Comparison of ENCODE assay signal across 25 cellular contexts in the genomic region with DNA sequence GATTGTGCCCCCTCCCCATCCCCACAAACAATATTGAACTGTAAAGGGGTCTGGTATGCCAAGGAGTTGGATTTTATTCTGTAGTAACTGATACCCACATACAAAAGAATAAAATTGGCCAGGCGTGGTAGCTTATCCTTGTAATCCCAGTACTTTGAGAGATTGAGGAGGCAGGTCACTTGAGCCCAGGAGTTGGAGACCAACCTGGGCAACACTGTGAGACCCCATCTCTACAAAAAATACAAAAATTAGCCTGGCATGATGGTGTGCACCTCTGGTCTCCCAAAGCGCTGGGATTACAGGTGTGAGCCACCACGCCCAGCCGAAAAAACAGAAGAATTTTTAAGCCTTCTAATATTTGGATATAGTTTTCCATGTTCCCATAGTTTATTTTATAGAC. TPM values are rescaled to one million over a fixed set of nuclear protein-coding genes. Genes with fewer than 3 reads are reported as not detected.
DNase-seq lines count a peak whose midpoint lies in the region; ATAC-seq and TF ChIP-seq lines count a peak whose summit lies in the region.
"Had no signal": no experiment of that assay in that cellular context is flagged by ENCODE, and none has a peak within 500 bp of the region (broad histone marks: within the 10 kb centered on the region; RNA-seq: fewer than 3 reads in every experiment).

No MANE protein-coding gene starts in this region.

- H3K36me3 ChIP-seq in iPS-20b (ENCODE audit: insufficient read depth, low read depth, low read length), result peaks cover 5% of the 10 kb centered on the region; the same call in 1 of the 2 replicates
- H3K36me3 ChIP-seq: BLaER1 treated with 17β-estradiol and CSF1 and Interleukin-3, amounts not matched to agents 10 nM and 100 nM had no signal

- H3K36me3 Mint-ChIP-seq in T-helper 1 cell treated with Interleukin-12 subunit alpha and Interleukin-12 subunit beta and Interleukin-4 antibody, amounts not matched to agents 30 μg/mL and 1 μg/mL, for 36 hours (ENCODE audit: low read depth), result peaks cover 15% of the 10 kb centered on the region

- TF ChIP-seq CTCF in coronary artery (IDR thresholded peaks at IDR 0.05), result no peak

- H3K27ac ChIP-seq in coronary artery (no peak overlapping the region), iPS-20b (ENCODE audit: low read length) (peak overlapping the region; percentile 65)
- H3K27ac ChIP-seq: 22Rv1; BLaER1 treated with 17β-estradiol and CSF1 and Interleukin-3, amounts not matched to agents 10 nM and 100 nM; KMS-11; RWPE1 had no signal

- DNase-seq in T-helper 1 cell, result no peak
- DNase-seq in coronary artery (ENCODE audit: low spot score), result peak; percentile 3
- no peak for DNase-seq in AML-193 (lab: John Stamatoyannopoulos, UW)
- no peak for DNase-seq in posterior cingulate gyrus
- no peak for DNase-seq in NCI-H2227 (lab: John Stamatoyannopoulos, UW; ENCODE audit: unreplicated experiment)
- DNase-seq in left colon, result no peak
- DNase-seq: ACHN; CD4-positive, alpha-beta memory T cell; DMS 273 treated with DMSO at 0.1 percent for 48 hours; HFFc6; NCI-H1105; NCI-H2029; NCI-H774; NK-92 treated with Interleukin-12 subunit alpha and Interleukin-12 subunit beta, amount 100 ng/mL, for 24 hours; SIG-M5 had no signal

- H3K4me3 ChIP-seq in coronary artery (no peak overlapping the region), iPS-20b (ENCODE audit: low read length) (peak overlapping the region; percentile 74; the same call in 1 of the 2 replicates)
- H3K4me3 ChIP-seq: BLaER1 treated with 17β-estradiol and CSF1 and Interleukin-3, amounts not matched to agents 10 nM and 100 nM had no signal

- H3K9me3 ChIP-seq in iPS-20b (ENCODE audit: insufficient read depth, low read depth, low read length), result no peaks in the 10 kb centered on the region
- H3K9me3 ChIP-seq: BLaER1 treated with 17β-estradiol and CSF1 and Interleukin-3, amounts not matched to agents 10 nM and 100 nM; Caco-2; SK-N-SH had no signal

- H3K27me3 Mint-ChIP-seq in T-helper 1 cell treated with Interleukin-12 subunit alpha and Interleukin-12 subunit beta and Interleukin-4 antibody, amounts not matched to agents 30 μg/mL and 1 μg/mL, for 36 hours (ENCODE audit: low read depth), result no peaks in the 10 kb centered on the region
- H3K27me3 Mint-ChIP-seq: CD4-positive, alpha-beta memory T cell had no signal

- H3K27ac Mint-ChIP-seq in T-helper 1 cell treated with Interleukin-12 subunit alpha and Interleukin-12 subunit beta and Interleukin-4 antibody, amounts not matched to agents 30 μg/mL and 1 μg/mL, for 36 hours, result peak overlapping the region; percentile 59
- H3K27ac Mint-ChIP-seq: HFFc6 had no signal

- peaks cover 54% of the 10 kb centered on the region for H3K4me1 Mint-ChIP-seq in T-helper 1 cell treated with Interleukin-12 subunit alpha and Interleukin-12 subunit beta and Interleukin-4 antibody, amounts not matched to agents 30 μg/mL and 1 μg/mL, for 36 hours (ENCODE audit: low read depth)

- H3K9ac ChIP-seq in iPS-20b (ENCODE audit: low read depth, low read length), result peak overlapping the region; percentile 41; the same call in 1 of the 2 replicates
- H3K9ac ChIP-seq: BLaER1 treated with 17β-estradiol and CSF1 and Interleukin-3, amounts not matched to agents 10 nM and 100 nM; KMS-11; SK-N-SH had no signal

- intact Hi-C loops in posterior cingulate gyrus (cut with DNase I), result no loop called here
- intact Hi-C loops in left colon (cut with DNase I, micrococcal nuclease), result no loop called here

- no peak for ATAC-seq in left colon

- peaks cover 42% of the 10 kb centered on the region for H3K4me1 ChIP-seq in iPS-20b (ENCODE audit: insufficient read depth, low read length)

- H3K9me3 Mint-ChIP-seq in T-helper 1 cell treated with Interleukin-12 subunit alpha and Interleukin-12 subunit beta and Interleukin-4 antibody, amounts not matched to agents 30 μg/mL and 1 μg/mL, for 36 hours, result no peaks in the 10 kb centered on the region
- H3K9me3 Mint-ChIP-seq: CD4-positive, alpha-beta memory T cell; HFFc6 had no signal

- H3K27me3 ChIP-seq in iPS-20b (ENCODE audit: insufficient read depth, low read length), result peaks cover 38% of the 10 kb centered on the region

- no peak overlapping the region for H3K4me3 Mint-ChIP-seq in T-helper 1 cell treated with Interleukin-12 subunit alpha and Interleukin-12 subunit beta and Interleukin-4 antibody, amounts not matched to agents 30 μg/mL and 1 μg/mL, for 36 hours
- H3K4me3 Mint-ChIP-seq: HFFc6 had no signal

RNA-seq across cellular contexts. Expression of gene GLB1L3, which starts 4.2 kb away (rescaled TPM):
- not detected for total RNA-seq in left colon
- total RNA-seq: Caco-2, G401, HFFc6, IMR-90 had no signal

RNA-seq across cellular contexts. Expression of gene ACAD8, which starts 18.6 kb away (rescaled TPM):
- 10 to 100 TPM; 28.1 to 30.7 TPM for total RNA-seq in left colon

RNA-seq across cellular contexts. Expression of gene THYN1, which starts 18.8 kb away (rescaled TPM):
- total RNA-seq in left colon, result 10 to 100 TPM; 28.5 to 32.0 TPM

RNA-seq across cellular contexts. Expression of gene VPS26B, which starts 47.5 kb away (rescaled TPM):
- total RNA-seq in left colon, result 10 to 100 TPM; 40.8 to 41.1 TPM

RNA-seq across cellular contexts. Expression of gene NCAPD3, which starts 48.2 kb away (rescaled TPM):
- total RNA-seq in left colon, result 10 to 100 TPM; 11.5 to 17.0 TPM
